In genomic region chr12:9925746-9926393, GRCh38 we compare ENCODE assay signal across 8 cellular contexts. TPM values are rescaled to one million over a fixed set of nuclear protein-coding genes. Genes with fewer than 3 reads are reported as not detected.
A peak's percentile ranks its signal among the peaks of the same experiment; 100 is the strongest.
DNase-seq lines count a peak whose midpoint lies in the region; ATAC-seq and TF ChIP-seq lines count a peak whose summit lies in the region.

No MANE protein-coding gene starts in this region.

- ATAC-seq in GM21786 (IDR thresholded peaks at IDR 0.05; ENCODE audit: unreplicated experiment) (peak; percentile 43), RWPE2 (ENCODE audit: low read depth) (0 out of 3 replicates have a peak, but pooled peaks have one; percentile 17), lower lobe of right lung (peak; percentile 58 to 62), HG02938 (IDR thresholded peaks at IDR 0.05; ENCODE audit: unreplicated experiment) (no peak)

- H3K36me3 Mint-ChIP-seq in dendritic cell treated with granulocyte-macrophage colony-stimulating factor and Interleukin-4, amounts not matched to agents 40 ng/mL and 50 ng/mL, for 4 days (ENCODE audit: low read depth) = no peaks in the 10 kb centered on the region

- intact Hi-C loops in dendritic cell treated with granulocyte-macrophage colony-stimulating factor and Interleukin-4, amounts not matched to agents 40 ng/mL and 50 ng/mL, for 4 days (cut with micrococcal nuclease) = loop anchor here (1.0 to 5.0 kb wide), 3 partner anchors 112 to 216 kb away; no protein-coding TSS in a partner anchor
- intact Hi-C loops in lower lobe of right lung (cut with DNase I) = no loop called here

- H3K36me3 ChIP-seq in RWPE2 (ENCODE audit: low read depth) (no peaks in the 10 kb centered on the region), lower lobe of right lung (no peaks in the 10 kb centered on the region), tibial nerve (no peaks in the 10 kb centered on the region)

- 11% methylated on average over 5 of the region's 5 CpGs for WGBS in tibial nerve, 2 donors

- H3K4me1 Mint-ChIP-seq in dendritic cell treated with granulocyte-macrophage colony-stimulating factor and Interleukin-4, amounts not matched to agents 40 ng/mL and 50 ng/mL, for 4 days (ENCODE audit: low read depth) = peaks cover 18% of the 10 kb centered on the region

- H3K27ac ChIP-seq in C4-2B = no peak overlapping the region
- H3K27ac ChIP-seq in RWPE2 (ENCODE audit: poor library complexity, severe bottlenecking) = no peak overlapping the region
- no peak overlapping the region for H3K27ac ChIP-seq in lower lobe of right lung
- no peak overlapping the region for H3K27ac ChIP-seq in tibial nerve

- DNase-seq in RWPE2 (ENCODE audit: low spot score) = no peak
- no peak for DNase-seq in lower lobe of right lung
- DNase-seq in tibial nerve (ENCODE audit: low spot score in 2 of 2) = no peak
- no peak for DNase-seq in islet precursor cell

- H3K4me3 ChIP-seq in RWPE2 (ENCODE audit: severe bottlenecking) (no peak overlapping the region), lower lobe of right lung (peak overlapping the region; percentile 34), tibial nerve (no peak overlapping the region)

- H3K27me3 Mint-ChIP-seq in dendritic cell treated with granulocyte-macrophage colony-stimulating factor and Interleukin-4, amounts not matched to agents 40 ng/mL and 50 ng/mL, for 4 days = no peaks in the 10 kb centered on the region

- H3K27me3 ChIP-seq in RWPE2 (ENCODE audit: insufficient read depth, poor library complexity, severe bottlenecking) (no peaks in the 10 kb centered on the region), lower lobe of right lung (ENCODE audit: low read depth) (no peaks in the 10 kb centered on the region), tibial nerve (no peaks in the 10 kb centered on the region)

- TF ChIP-seq POLR2A in tibial nerve (IDR thresholded peaks at IDR 0.05) = no peak

- H3K4me3 Mint-ChIP-seq in dendritic cell treated with granulocyte-macrophage colony-stimulating factor and Interleukin-4, amounts not matched to agents 40 ng/mL and 50 ng/mL, for 4 days = peak overlapping the region; percentile 63

- H3K9me3 ChIP-seq in RWPE2 (ENCODE audit: severe bottlenecking) = no peaks in the 10 kb centered on the region
- no peaks in the 10 kb centered on the region for H3K9me3 ChIP-seq in lower lobe of right lung
- H3K9me3 ChIP-seq in tibial nerve = no peaks in the 10 kb centered on the region

- no peak for TF ChIP-seq EP300 in tibial nerve (IDR thresholded peaks at IDR 0.05)

- H3K9me3 Mint-ChIP-seq in dendritic cell treated with granulocyte-macrophage colony-stimulating factor and Interleukin-4, amounts not matched to agents 40 ng/mL and 50 ng/mL, for 4 days = no peaks in the 10 kb centered on the region

- peak overlapping the region; percentile 60 for H3K27ac Mint-ChIP-seq in dendritic cell treated with granulocyte-macrophage colony-stimulating factor and Interleukin-4, amounts not matched to agents 40 ng/mL and 50 ng/mL, for 4 days

- TF ChIP-seq CTCF in C4-2B (conservative IDR thresholded peaks at IDR 0.05) = peak; percentile 74
- peak; percentile 44 for TF ChIP-seq CTCF in RWPE2 (IDR thresholded peaks at IDR 0.05; ENCODE audit: poor library complexity, severe bottlenecking)
- TF ChIP-seq CTCF in lower lobe of right lung (IDR thresholded peaks at IDR 0.05) = peak; percentile 48
- TF ChIP-seq CTCF in tibial nerve (IDR thresholded peaks at IDR 0.05) = peak; percentile 31 to 72 (median 48)

- H3K4me1 ChIP-seq in RWPE2 (ENCODE audit: insufficient read depth, poor library complexity, severe bottlenecking) (no peaks in the 10 kb centered on the region), lower lobe of right lung (peaks cover 4% of the 10 kb centered on the region), tibial nerve (no peaks in the 10 kb centered on the region)

RNA-seq across cellular contexts. Expression of gene CLEC2A, which starts 6.3 kb away (rescaled TPM):
- not detected for total RNA-seq in lower lobe of right lung
- total RNA-seq in tibial nerve = not detected

RNA-seq across cellular contexts. Expression of gene KLRF2, which starts 44.6 kb away (rescaled TPM):
- not detected for total RNA-seq in lower lobe of right lung
- not detected for total RNA-seq in tibial nerve

RNA-seq across cellular contexts. Expression of gene CLEC12A, which starts 45.3 kb away (rescaled TPM):
- 88.3 TPM for total RNA-seq in lower lobe of right lung
- total RNA-seq in tibial nerve = 1 to 10 TPM in 1 of 4 donors, under 1 TPM in 2, not detected in 1; 0.22 to 6.1 (median 0.78) TPM

RNA-seq across cellular contexts. Expression of gene CLEC2B, which starts 56.7 kb away (rescaled TPM):
- total RNA-seq in lower lobe of right lung (24.8 TPM), tibial nerve (10 to 100 TPM; 15.3 to 40.4 (median 22.7) TPM)

Comparison
In these comparisons a context has a peak if more than half of its experiments do, and no peak if none do; other contexts are left out.
1. RNA of gene CLEC12A, which starts 45.3 kb away (total RNA-seq): 88.3 TPM in lower lobe of right lung (single experiment); 0.22 to 6.1 TPM in tibial nerve; every median in the first group is over 10 times any median in the second.
2. Peak in every context shown above with its lines, with median percentiles within 50 percentile points of each other: CTCF ChIP-seq.